In genomic region chr3:111238896-111239295, GRCh38 we compare ENCODE assay signal across 1 cellular context.
TF ChIP-seq lines count a peak whose summit lies in the region.

No MANE protein-coding gene starts in this region.

TF ChIP-seq in HepG2, 621 proteins besides CTCF, POLR2A, EP300 and RAD21 (continued from another document):
- TF ChIP-seq ZNF136 (CRISPR knock-in tag; IDR thresholded peaks at IDR 0.05; ENCODE audit: low read depth) (no peak), SETDB1 (CRISPR knock-in tag; IDR thresholded peaks at IDR 0.05; ENCODE audit: borderline replicate concordance) (no peak), TBP (CRISPR knock-in tag; IDR thresholded peaks at IDR 0.05) (no peak), LBX2 (CRISPR knock-in tag; IDR thresholded peaks at IDR 0.05; ENCODE audit: borderline replicate concordance) (no peak), ZNF879 (CRISPR knock-in tag; IDR thresholded peaks at IDR 0.05) (no peak), ZNF326 (CRISPR knock-in tag; IDR thresholded peaks at IDR 0.05; ENCODE audit: borderline replicate concordance) (no peak), HMGA1 (CRISPR knock-in tag; conservative IDR thresholded peaks at IDR 0.05) (no peak)
